In genomic region chr18:26470011-26470637, GRCh38 we compare ENCODE assay signal across 9 cellular contexts.
DNase-seq lines count a peak whose midpoint lies in the region; ATAC-seq and TF ChIP-seq lines count a peak whose summit lies in the region.
"Had no signal": no experiment of that assay in that cellular context is flagged by ENCODE, and none has a peak within 500 bp of the region (broad histone marks: within the 10 kb centered on the region; RNA-seq: fewer than 3 reads in every experiment).

No MANE protein-coding gene starts in this region.

- H3K4me1 ChIP-seq in BLaER1 treated with 17β-estradiol and CSF1 and Interleukin-3, amounts not matched to agents 10 nM and 100 nM = peaks cover 0 to 19% (median 14%) of the 10 kb centered on the region in 10 experiments; a peak in 13 of 20 replicates
- H3K4me1 ChIP-seq in colonic mucosa = no peaks in the 10 kb centered on the region

- no peaks in the 10 kb centered on the region for H3K4me1 Mint-ChIP-seq in CD4-positive, alpha-beta T cell (ENCODE audit: low read depth)

- H3K36me3 ChIP-seq in BLaER1 treated with 17β-estradiol and CSF1 and Interleukin-3, amounts not matched to agents 10 nM and 100 nM = no peaks in the 10 kb centered on the region
- H3K36me3 ChIP-seq in colonic mucosa = no peaks in the 10 kb centered on the region

- no peak for TF ChIP-seq CTCF in CD4-positive, alpha-beta T cell (IDR thresholded peaks at IDR 0.05)
- no peak for TF ChIP-seq CTCF in colonic mucosa (IDR thresholded peaks at IDR 0.05)

- no peak overlapping the region for H3K4me3 Mint-ChIP-seq in CD4-positive, alpha-beta T cell
- H3K4me3 Mint-ChIP-seq: dendritic cell treated with granulocyte-macrophage colony-stimulating factor and Interleukin-4, amounts not matched to agents 40 ng/mL and 50 ng/mL, for 4 days had no signal

- no peak overlapping the region for H3K27ac Mint-ChIP-seq in CD4-positive, alpha-beta T cell
- H3K27ac Mint-ChIP-seq: dendritic cell treated with granulocyte-macrophage colony-stimulating factor and Interleukin-4, amounts not matched to agents 40 ng/mL and 50 ng/mL, for 4 days had no signal

- H4K20me1 ChIP-seq in BLaER1 treated with 17β-estradiol and CSF1 and Interleukin-3, amounts not matched to agents 10 nM and 100 nM = no peaks in the 10 kb centered on the region

- no peaks in the 10 kb centered on the region for H3K27me3 ChIP-seq in BLaER1 treated with 17β-estradiol and CSF1 and Interleukin-3, amounts not matched to agents 10 nM and 100 nM
- H3K27me3 ChIP-seq in CD4-positive, alpha-beta T cell (ENCODE audit: control insufficient read depth, insufficient read depth, low read length) = no peaks in the 10 kb centered on the region
- H3K27me3 ChIP-seq in colonic mucosa = no peaks in the 10 kb centered on the region

- no peaks in the 10 kb centered on the region for H3K9me3 Mint-ChIP-seq in CD4-positive, alpha-beta T cell
- H3K9me3 Mint-ChIP-seq: dendritic cell treated with granulocyte-macrophage colony-stimulating factor and Interleukin-4, amounts not matched to agents 40 ng/mL and 50 ng/mL, for 4 days had no signal

- POLR2A ChIA-PET in CD4-positive, alpha-beta T cell (lab: Charles Lee) = no interaction called here

- no peak overlapping the region for H3K9ac ChIP-seq in BLaER1 treated with 17β-estradiol and CSF1 and Interleukin-3, amounts not matched to agents 10 nM and 100 nM
- H3K9ac ChIP-seq in colonic mucosa (ENCODE audit: low read depth in 2 of 2, low read length in 2 of 2) = no peak overlapping the region

- H3K4me3 ChIP-seq in BLaER1 treated with 17β-estradiol and CSF1 and Interleukin-3, amounts not matched to agents 10 nM and 100 nM = no peak overlapping the region
- no peak overlapping the region for H3K4me3 ChIP-seq in colonic mucosa

- no peaks in the 10 kb centered on the region for H3K36me3 Mint-ChIP-seq in CD4-positive, alpha-beta T cell (ENCODE audit: low read depth)

- peak; percentile 84 for ATAC-seq in GM19395 (IDR thresholded peaks at IDR 0.05; ENCODE audit: unreplicated experiment)
- peak; percentile 88 for ATAC-seq in HG03159 (IDR thresholded peaks at IDR 0.05; ENCODE audit: unreplicated experiment)
- ATAC-seq in CD4-positive, alpha-beta T cell (ENCODE audit: poor library complexity) = no peak

- no peaks in the 10 kb centered on the region for H3K9me3 ChIP-seq in BLaER1 treated with 17β-estradiol and CSF1 and Interleukin-3, amounts not matched to agents 10 nM and 100 nM (replicated peaks in 1 of 11)
- H3K9me3 ChIP-seq in CD4-positive, alpha-beta T cell (ENCODE audit: control insufficient read depth, low read length) = no peaks in the 10 kb centered on the region
- no peaks in the 10 kb centered on the region for H3K9me3 ChIP-seq in colonic mucosa

- no peaks in the 10 kb centered on the region for H3K27me3 Mint-ChIP-seq in CD4-positive, alpha-beta T cell
- H3K27me3 Mint-ChIP-seq: dendritic cell treated with granulocyte-macrophage colony-stimulating factor and Interleukin-4, amounts not matched to agents 40 ng/mL and 50 ng/mL, for 4 days had no signal

- H3K4me2 ChIP-seq in BLaER1 treated with 17β-estradiol and CSF1 and Interleukin-3, amounts not matched to agents 10 nM and 100 nM = peak overlapping the region in 7 of 11 experiments; percentile 19 to 59 (median 52); a peak in 13 of 22 replicates

- intact Hi-C loops in head of caudate nucleus (cut with DNase I) (no loop called here), colonic mucosa (cut with DNase I) (no loop called here)
- intact Hi-C loops in CD4-positive, alpha-beta T cell (cut with DNase I, micrococcal nuclease) = no loop called here

- DNase-seq in RPMI7951 (ENCODE audit: low read depth) (peak; percentile 29), head of caudate nucleus (no peak), colonic mucosa (no peak)
- DNase-seq in effector CD4-positive, alpha-beta T cell = no peak
- no peak for DNase-seq in CD4-positive, alpha-beta T cell

- CTCF ChIA-PET in CD4-positive, alpha-beta T cell (lab: Charles Lee) = no interaction called here

- no peak overlapping the region for H3K27ac ChIP-seq in BLaER1 treated with 17β-estradiol and CSF1 and Interleukin-3, amounts not matched to agents 10 nM and 100 nM
- no peak overlapping the region for H3K27ac ChIP-seq in CD4-positive, alpha-beta T cell (ENCODE audit: low read depth, low read length)
- H3K27ac ChIP-seq in colonic mucosa = no peak overlapping the region
